ENCODE assay signal across 21 cellular contexts in the genomic region with DNA sequence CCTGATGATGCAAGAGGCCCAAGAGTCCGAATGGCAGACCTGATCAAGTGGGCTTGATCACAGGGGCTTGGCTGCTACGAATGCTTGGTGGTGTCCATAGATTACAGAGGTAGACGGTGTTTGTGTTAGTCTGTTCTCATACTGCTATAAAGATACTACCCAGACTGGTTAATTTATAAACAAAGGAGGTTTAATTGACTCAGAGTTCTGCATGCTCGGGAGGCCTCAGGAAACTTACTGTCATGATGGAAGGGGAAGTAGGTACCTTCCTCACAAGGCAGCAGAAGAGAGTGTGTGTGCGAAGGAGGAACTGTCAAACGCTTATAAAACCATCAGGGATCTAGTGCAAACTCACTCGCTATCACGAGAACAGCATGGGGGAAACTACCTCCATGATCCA.
DNase-seq lines count a peak whose midpoint lies in the region; ATAC-seq and TF ChIP-seq lines count a peak whose summit lies in the region.
"Had no signal": no experiment of that assay in that cellular context is flagged by ENCODE, and none has a peak within 500 bp of the region (broad histone marks: within the 10 kb centered on the region; RNA-seq: fewer than 3 reads in every experiment).

No MANE protein-coding gene starts in this region.

- no peak overlapping the region for H2AK5ac ChIP-seq in IMR-90 (ENCODE audit: low read depth, low read length)

- H4K5ac ChIP-seq in IMR-90 (ENCODE audit: low read depth, low read length) = no peak overlapping the region

- 0 out of 2 replicates have a peak, but pooled peaks cover 4% of the 10 kb centered on the region for H3K9me1 ChIP-seq in IMR-90 (ENCODE audit: insufficient read depth, low read length)

- H2AFZ ChIP-seq in IMR-90 (replicated peaks; ENCODE audit: low read length, poor library complexity) = no peak overlapping the region
- H2AFZ ChIP-seq in mammary epithelial cell (ENCODE audit: low read depth, low read length) = peak overlapping the region; percentile 20
- H2AFZ ChIP-seq in smooth muscle cell (ENCODE audit: low read depth) = peak overlapping the region; percentile 81

- H3K4me3 ChIP-seq in IMR-90 (ENCODE audit: insufficient read depth, low read depth, low read length) (no peak overlapping the region), mammary epithelial cell (replicated peaks in 1 of 3; ENCODE audit: insufficient read depth in 1 of 3, low read depth in 2 of 3, low read length in 3 of 3) (no peak overlapping the region), smooth muscle cell (no peak overlapping the region)
- H3K4me3 ChIP-seq: mucosa of descending colon, testis had no signal

- no peaks in the 10 kb centered on the region for H4K20me1 ChIP-seq in IMR-90 (ENCODE audit: insufficient read depth, low read length)
- H4K20me1 ChIP-seq in mammary epithelial cell (ENCODE audit: insufficient read depth, low read length) = no peaks in the 10 kb centered on the region
- H4K20me1 ChIP-seq in smooth muscle cell (ENCODE audit: low read depth) = no peaks in the 10 kb centered on the region

- H2BK20ac ChIP-seq in IMR-90 (ENCODE audit: low read depth, low read length) = no peak overlapping the region

- POLR2A ChIA-PET in IMR-90 (lab: Charles Lee; ENCODE audit: unreplicated experiment) = interaction anchor here (0.5 kb wide), 1 partner anchor 436 kb away, joined by 4 read pairs; no protein-coding TSS in a partner anchor

- no peak overlapping the region for H2BK120ac ChIP-seq in IMR-90 (ENCODE audit: low read depth, low read length)

- no peak overlapping the region for H3K4me2 ChIP-seq in IMR-90 (ENCODE audit: low read depth, low read length)
- no peak overlapping the region for H3K4me2 ChIP-seq in mammary epithelial cell (ENCODE audit: insufficient read depth, low read depth, low read length)
- H3K4me2 ChIP-seq in smooth muscle cell = no peak overlapping the region

- no peak overlapping the region for H4K91ac ChIP-seq in IMR-90 (ENCODE audit: insufficient read depth, low read depth, low read length)

- H3K23ac ChIP-seq in IMR-90 (ENCODE audit: low read depth, low read length) = no peak overlapping the region

- no peak overlapping the region for H3K27ac ChIP-seq in IMR-90 (ENCODE audit: insufficient read depth, low read length)
- H3K27ac ChIP-seq in mammary epithelial cell (ENCODE audit: insufficient read depth, low read depth, low read length) = no peak overlapping the region
- no peak overlapping the region for H3K27ac ChIP-seq in smooth muscle cell (ENCODE audit: low read depth)
- H3K27ac ChIP-seq: testis had no signal

- no peaks in the 10 kb centered on the region for H3K79me2 ChIP-seq in mammary epithelial cell (ENCODE audit: insufficient read depth, low read length)
- H3K79me2 ChIP-seq in smooth muscle cell (ENCODE audit: low read depth) = no peaks in the 10 kb centered on the region

- BruUV-seq in IMR-90 (replicated peaks; lab: Mats Ljungman, UMichigan) (no TSS peak), mammary epithelial cell (replicated peaks; lab: Mats Ljungman, UMichigan) (no TSS peak)

- H3K27me3 ChIP-seq in IMR-90 (ENCODE audit: control insufficient read depth, insufficient read depth, low read length) = no peaks in the 10 kb centered on the region
- H3K27me3 ChIP-seq in mammary epithelial cell (ENCODE audit: insufficient read depth, low read length) = no peaks in the 10 kb centered on the region
- H3K27me3 ChIP-seq in smooth muscle cell (ENCODE audit: low read depth) = no peaks in the 10 kb centered on the region
- H3K27me3 ChIP-seq: testis had no signal

- no peak for TF ChIP-seq RAD21 in IMR-90 (IDR thresholded peaks at IDR 0.05; ENCODE audit: low read length)

- no CpG with 5 or more reads among the region's 8 CpGs for WGBS in IMR-90 (ENCODE audit: extremely low coverage in 2 of 2, insufficient read length in 1 of 2), 2 experiments
- WGBS in mammary epithelial cell (ENCODE audit: low coverage, missing lambda C conversion rate) = 95% methylated on average over 8 of the region's 8 CpGs
- WGBS in smooth muscle cell (ENCODE audit: low lambda C conversion rate) = 63% methylated on average over 8 of the region's 8 CpGs

- no peak overlapping the region for H2BK15ac ChIP-seq in IMR-90 (ENCODE audit: low read depth, low read length)

- H3K9ac ChIP-seq in IMR-90 (ENCODE audit: low read depth, low read length) = no peak overlapping the region
- H3K9ac ChIP-seq in mammary epithelial cell (ENCODE audit: insufficient read depth, low read length) = no peak overlapping the region
- no peak overlapping the region for H3K9ac ChIP-seq in smooth muscle cell (ENCODE audit: low read depth)

- CTCF ChIA-PET in IMR-90 (lab: Yijun Ruan, JAX) = no interaction called here
- CTCF ChIA-PET in mammary epithelial cell (lab: Charles Lee; ENCODE audit: low non-redundant PET) = no interaction called here

- H3K14ac ChIP-seq in IMR-90 (replicated peaks; ENCODE audit: low read depth, low read length) = no peak overlapping the region

- H3K18ac ChIP-seq in IMR-90 (ENCODE audit: low read depth, low read length) = no peak overlapping the region

- H3K9me3 ChIP-seq in IMR-90 (ENCODE audit: control insufficient read depth, insufficient read depth, low read length) = no peaks in the 10 kb centered on the region
- H3K9me3 ChIP-seq in mammary epithelial cell (replicated peaks; ENCODE audit: insufficient read depth, low read length) = no peaks in the 10 kb centered on the region
- H3K9me3 ChIP-seq in smooth muscle cell (replicated peaks; ENCODE audit: low read depth) = no peaks in the 10 kb centered on the region
- H3K9me3 ChIP-seq: mucosa of descending colon, testis had no signal

- no peak overlapping the region for H2BK5ac ChIP-seq in IMR-90 (ENCODE audit: low read depth, low read length, poor library complexity, severe bottlenecking)

- H3K4ac ChIP-seq in IMR-90 (ENCODE audit: low read depth, low read length) = no peak overlapping the region

- TF ChIP-seq CTCF in IMR-90 (conservative IDR thresholded peaks at IDR 0.05; ENCODE audit: low read depth, low read length) (no peak), mammary epithelial cell (conservative IDR thresholded peaks at IDR 0.05 in 1 of 2, IDR thresholded peaks at IDR 0.05 in 1 of 2; ENCODE audit: extremely low read depth in 1 of 2, insufficient read depth in 1 of 2, low read depth in 1 of 2, low read length in 2 of 2) (no peak), smooth muscle cell (IDR thresholded peaks at IDR 0.05; ENCODE audit: borderline replicate concordance, insufficient read depth, poor library complexity, severe bottlenecking) (no peak)

- intact Hi-C loops in IMR-90 (cut with micrococcal nuclease) (no loop called here), mammary epithelial cell (cut with micrococcal nuclease) (no loop called here)

- H2AK9ac ChIP-seq in IMR-90 (replicated peaks; ENCODE audit: low read depth, low read length, poor library complexity) = no peak overlapping the region

- TF ChIP-seq POLR2A in IMR-90 (IDR thresholded peaks at IDR 0.05; ENCODE audit: low read depth, low read length) = no peak

- 0 out of 4 replicates have a peak, but pooled peaks cover 0 to 3% of the 10 kb centered on the region in 2 experiments for H3K79me1 ChIP-seq in IMR-90 (ENCODE audit: low read depth in 1 of 2, low read length in 2 of 2)

- dilution Hi-C loops in IMR-90 (cut with HindIII; ENCODE audit: low sequenced_read_pairs, unreplicated experiment) (no loop called here), mammary epithelial cell (cut with HindIII; ENCODE audit: low sequenced_read_pairs) (no loop called here)

- H3K56ac ChIP-seq in IMR-90 (ENCODE audit: extremely low read depth, insufficient read depth, low read length) = no peak overlapping the region

- in situ Hi-C loops in IMR-90 (cut with MboI; ENCODE audit: low sequenced_read_pairs) (no loop called here), mammary epithelial cell (cut with MboI; ENCODE audit: low sequenced_read_pairs in 2 of 2) (no loop called here)

- H3F3A ChIP-seq in smooth muscle cell (ENCODE audit: low read depth) = no peaks in the 10 kb centered on the region

- H4K8ac ChIP-seq in IMR-90 (ENCODE audit: low read depth in 2 of 2, low read length in 2 of 2) = no peak overlapping the region

- H3K4me1 ChIP-seq in IMR-90 (ENCODE audit: control insufficient read depth, insufficient read depth, low read length) (peaks cover 5% of the 10 kb centered on the region; the same call in 1 of the 2 replicates), mammary epithelial cell (ENCODE audit: insufficient read depth, low read length) (no peaks in the 10 kb centered on the region), smooth muscle cell (ENCODE audit: low read depth) (peaks cover 4% of the 10 kb centered on the region)

- H3K36me3 ChIP-seq in IMR-90 (ENCODE audit: control insufficient read depth, insufficient read depth, low read length) = no peaks in the 10 kb centered on the region
- H3K36me3 ChIP-seq in mammary epithelial cell (ENCODE audit: insufficient read depth, low read length) = no peaks in the 10 kb centered on the region
- no peaks in the 10 kb centered on the region for H3K36me3 ChIP-seq in smooth muscle cell (ENCODE audit: low read depth)

- DNase-seq in IMR-90 (no peak), NOMO-1 treated with dmso at 0.1 percent for 144 hours (lab: John Stamatoyannopoulos, UW; ENCODE audit: unreplicated experiment) (peak; percentile 89), mammary epithelial cell (no peak), smooth muscle cell (lab: John Stamatoyannopoulos, UW; ENCODE audit: unreplicated experiment) (no peak)
- DNase-seq in stimulated activated CD4-positive, alpha-beta T cell treated with anti-CD3 and anti-CD28 coated beads, Interleukin-4, amount 100 ng/mL, for 24 hours = no peak
- DNase-seq: activated CD8-positive, alpha-beta T cell treated with anti-CD3 and anti-CD28 coated beads, Interleukin-2, amount 10 ng/mL, durations not matched to agents 7 days and 5 days; activated naive CD4-positive, alpha-beta T cell treated with anti-CD3 and anti-CD28 coated beads for 36 hours; activated T-cell treated with anti-CD3 and anti-CD28 coated beads, Interleukin-2, amount 50 U/mL, for 24 hours; DND-41; endodermal cell; glutamatergic neuron; mucosa of descending colon; NCI-H1694 treated with DMSO at 0.1 percent for 48 hours; NCI-H226; nucleus accumbens; retina; T-helper 1 cell; testis had no signal

- ATAC-seq in IMR-90 (ENCODE audit: low read depth) (no peak), HG03439 (IDR thresholded peaks at IDR 0.05; ENCODE audit: unreplicated experiment) (no peak), HG03520 (IDR thresholded peaks at IDR 0.05; ENCODE audit: unreplicated experiment) (no peak)
- ATAC-seq: activated CD8-positive, alpha-beta T cell treated with anti-CD3 and anti-CD28 coated beads, Interleukin-2, amount 10 ng/mL, durations not matched to agents 7 days and 5 days; left lobe of liver; mucosa of descending colon had no signal

TF ChIP-seq in IMR-90, 13 proteins besides CTCF, POLR2A, EP300 and RAD21:
- no peak for TF ChIP-seq MAZ (IDR thresholded peaks at IDR 0.05; ENCODE audit: borderline replicate concordance, low read depth, low read length)
- peak; percentile 34; the same call in 1 of the 2 replicates for TF ChIP-seq CEBPB (IDR thresholded peaks at IDR 0.05; ENCODE audit: low read depth, low read length)
